Comparison of ENCODE assay signal across 1 cellular context in genomic region chr1:51534447-51534846, GRCh38.
TF ChIP-seq lines count a peak whose summit lies in the region.

No MANE protein-coding gene starts in this region.

TF ChIP-seq in IMR-90, 13 proteins besides CTCF, POLR2A, EP300 and RAD21 (continued from another document):
- TF ChIP-seq SMC3 (IDR thresholded peaks at IDR 0.05; ENCODE audit: low read depth, low read length) (no peak), RFX5 (IDR thresholded peaks at IDR 0.05; ENCODE audit: low read depth, low read length) (no peak), MAFK (IDR thresholded peaks at IDR 0.05; ENCODE audit: low read depth, low read length) (no peak), MAZ (IDR thresholded peaks at IDR 0.05; ENCODE audit: borderline replicate concordance, low read depth, low read length) (no peak), MXI1 (IDR thresholded peaks at IDR 0.05; ENCODE audit: borderline replicate concordance, low read depth, low read length) (no peak), NFE2L2 (IDR thresholded peaks at IDR 0.05; ENCODE audit: low read depth, low read length) (no peak), CEBPB (IDR thresholded peaks at IDR 0.05; ENCODE audit: low read depth, low read length) (no peak)
